Comparison of ENCODE assay signal across 26 cellular contexts in genomic region chr11:26017322-26017860, GRCh38.
"Had no signal": no experiment of that assay in that cellular context is flagged by ENCODE, and none has a peak within 500 bp of the region (broad histone marks: within the 10 kb centered on the region; RNA-seq: fewer than 3 reads in every experiment).

No MANE protein-coding gene starts in this region.

- H3K4me3 ChIP-seq: gastroesophageal sphincter, hepatocyte, prostate gland, skin epidermis, testis, transverse colon had no signal

- H3K4me3 Mint-ChIP-seq: activated CD8-positive, alpha-beta memory T cell treated with anti-CD3 and anti-CD28 coated beads, Interleukin-2, amount 10 ng/mL, durations not matched to agents 7 days and 5 days; activated CD8-positive, alpha-beta T cell treated with anti-CD3 and anti-CD28 coated beads for 36 hours; central memory CD8-positive, alpha-beta T cell; nephron progenitor cell; WTC11 had no signal

- ATAC-seq: activated CD8-positive, alpha-beta memory T cell treated with anti-CD3 and anti-CD28 coated beads, Interleukin-2, amount 10 ng/mL, durations not matched to agents 7 days and 5 days; activated CD8-positive, alpha-beta T cell treated with anti-CD3 and anti-CD28 coated beads for 36 hours; activated naive CD4-positive, alpha-beta T cell treated with anti-CD3 and anti-CD28 coated beads, Interleukin-2, amount 50 U/mL, for 72 hours; gastroesophageal sphincter; left ventricle myocardium superior; sciatic nerve; stimulated activated naive CD8-positive, alpha-beta T cell treated with anti-CD3 and anti-CD28 coated beads, Interleukin-15, Interleukin-2, amounts not matched to agents 100 U/mL and 50 U/mL, for 24 hours; WTC11 had no signal

- H3K27ac Mint-ChIP-seq: activated CD8-positive, alpha-beta memory T cell treated with anti-CD3 and anti-CD28 coated beads, Interleukin-2, amount 10 ng/mL, durations not matched to agents 7 days and 5 days; activated CD8-positive, alpha-beta T cell treated with anti-CD3 and anti-CD28 coated beads for 36 hours; activated naive CD4-positive, alpha-beta T cell treated with anti-CD3 and anti-CD28 coated beads, Interleukin-2, amount 50 U/mL, for 72 hours; nephron progenitor cell; WTC11 had no signal

- H3K27ac ChIP-seq: epithelial cell of prostate, gastroesophageal sphincter, hepatocyte, neutrophil, skin epidermis, testis, transverse colon had no signal

- H3K9me3 ChIP-seq: gastroesophageal sphincter, neutrophil, prostate gland, testis, transverse colon had no signal

- H3K27me3 ChIP-seq: gastroesophageal sphincter, hepatocyte, neutrophil, testis, transverse colon had no signal

- H3K36me3 Mint-ChIP-seq: activated CD8-positive, alpha-beta memory T cell treated with anti-CD3 and anti-CD28 coated beads, Interleukin-2, amount 10 ng/mL, durations not matched to agents 7 days and 5 days; activated naive CD4-positive, alpha-beta T cell treated with anti-CD3 and anti-CD28 coated beads, Interleukin-2, amount 50 U/mL, for 72 hours; WTC11 had no signal

- H3K27me3 Mint-ChIP-seq: activated CD8-positive, alpha-beta memory T cell treated with anti-CD3 and anti-CD28 coated beads, Interleukin-2, amount 10 ng/mL, durations not matched to agents 7 days and 5 days; activated CD8-positive, alpha-beta T cell treated with anti-CD3 and anti-CD28 coated beads for 36 hours; central memory CD8-positive, alpha-beta T cell had no signal

- DNase-seq: activated CD4-positive, alpha-beta T cell treated with anti-CD3 and anti-CD28 coated beads, Interleukin-2, amount 50 U/mL, for 1 hour; activated CD8-positive, alpha-beta memory T cell treated with anti-CD3 and anti-CD28 coated beads, Interleukin-2, amount 10 ng/mL, durations not matched to agents 7 days and 5 days; activated CD8-positive, alpha-beta T cell treated with anti-CD3 and anti-CD28 coated beads for 36 hours; activated naive CD4-positive, alpha-beta T cell; activated T-cell treated with anti-CD3 and anti-CD28 coated beads, Interleukin-2, amount 50 U/mL, for 48 hours; effector CD8-positive, alpha-beta T cell; islet precursor cell; left ventricle myocardium superior; nephron progenitor cell; retina; stimulated activated CD4-positive, alpha-beta T cell treated with anti-CD3 and anti-CD28 coated beads, Interleukin-12 subunit alpha, Interleukin-12 subunit beta, amount 100 ng/mL, for 4 hours; stimulated activated CD4-positive, alpha-beta T cell treated with anti-CD3 and anti-CD28 coated beads, Interleukin-4, amount 100 ng/mL, for 1 hour; stimulated activated naive CD8-positive, alpha-beta T cell treated with anti-CD3 and anti-CD28 coated beads, Interleukin-15, Interleukin-2, amounts not matched to agents 100 U/mL and 50 U/mL, for 24 hours; T-helper 2 cell; testis; transverse colon had no signal

- H3K36me3 ChIP-seq: gastroesophageal sphincter, neutrophil, prostate gland, transverse colon had no signal

- H3K4me1 Mint-ChIP-seq: activated CD8-positive, alpha-beta memory T cell treated with anti-CD3 and anti-CD28 coated beads, Interleukin-2, amount 10 ng/mL, durations not matched to agents 7 days and 5 days; central memory CD8-positive, alpha-beta T cell; nephron progenitor cell had no signal

- H3K9me3 Mint-ChIP-seq: activated CD8-positive, alpha-beta T cell treated with anti-CD3 and anti-CD28 coated beads for 36 hours; nephron progenitor cell; WTC11 had no signal

- H3K4me1 ChIP-seq: prostate gland, testis had no signal
